ENCODE assay signal across 12 cellular contexts in genomic region chr1:39434797-39435395, GRCh38. TPM values are rescaled to one million over a fixed set of nuclear protein-coding genes. Genes with fewer than 3 reads are reported as not detected.
DNase-seq lines count a peak whose midpoint lies in the region; ATAC-seq and TF ChIP-seq lines count a peak whose summit lies in the region.
"Had no signal": no experiment of that assay in that cellular context is flagged by ENCODE, and none has a peak within 500 bp of the region (broad histone marks: within the 10 kb centered on the region; RNA-seq: fewer than 3 reads in every experiment).

No MANE protein-coding gene starts in this region.

- TF ChIP-seq CTCF in chondrocyte (IDR thresholded peaks at IDR 0.05): no peak

- no peak overlapping the region for H3K4me3 ChIP-seq in H7 (ENCODE audit: insufficient read depth, low read depth, low read length)

- peaks cover 86% of the 10 kb centered on the region for H3K36me3 Mint-ChIP-seq in activated T-cell treated with anti-CD3 and anti-CD28 coated beads, Interleukin-2, amount 50 U/mL, for 24 hours (ENCODE audit: low read depth)
- H3K36me3 Mint-ChIP-seq in chondrocyte (ENCODE audit: low read depth): peaks cover 45% of the 10 kb centered on the region
- H3K36me3 Mint-ChIP-seq in stimulated activated effector memory CD8-positive, alpha-beta T cell treated with anti-CD3 and anti-CD28 coated beads, Interleukin-12 subunit alpha, Interleukin-12 subunit beta, amount 100 ng/mL, for 72 hours: peaks cover 100% of the 10 kb centered on the region

- no peak for DNase-seq in activated T-cell treated with anti-CD3 and anti-CD28 coated beads, Interleukin-2, amount 50 U/mL, for 24 hours
- DNase-seq in activated T-cell treated with anti-CD3 and anti-CD28 coated beads for 4 hours: no peak
- DNase-seq in chondrocyte (ENCODE audit: low spot score): no peak
- peak; percentile 93 for DNase-seq in kidney glomerular epithelial cell (lab: John Stamatoyannopoulos, UW)
- no peak for DNase-seq in stimulated activated effector memory CD8-positive, alpha-beta T cell treated with anti-CD3 and anti-CD28 coated beads, Interleukin-12 subunit alpha, Interleukin-12 subunit beta, amount 100 ng/mL, for 72 hours (ENCODE audit: low spot score in 2 of 2)
- no peak for DNase-seq in stimulated activated naive CD4-positive, alpha-beta T cell (lab: John Stamatoyannopoulos, UW)
- DNase-seq in H7: no peak
- DNase-seq: amniotic stem cell, T1000 had no signal

- ATAC-seq in stimulated activated effector memory CD8-positive, alpha-beta T cell treated with anti-CD3 and anti-CD28 coated beads, Interleukin-12 subunit alpha, Interleukin-12 subunit beta, amount 100 ng/mL, for 72 hours: no peak
- ATAC-seq in HG03135 (IDR thresholded peaks at IDR 0.05; ENCODE audit: unreplicated experiment): no peak

- H3K27me3 ChIP-seq in H7 (ENCODE audit: control insufficient read depth, insufficient read depth, low read length): no peaks in the 10 kb centered on the region

- no peak overlapping the region for H3K4me3 Mint-ChIP-seq in activated T-cell treated with anti-CD3 and anti-CD28 coated beads, Interleukin-2, amount 50 U/mL, for 24 hours
- H3K4me3 Mint-ChIP-seq in chondrocyte (ENCODE audit: unreplicated experiment): no peak overlapping the region
- no peak overlapping the region for H3K4me3 Mint-ChIP-seq in stimulated activated effector memory CD8-positive, alpha-beta T cell treated with anti-CD3 and anti-CD28 coated beads, Interleukin-12 subunit alpha, Interleukin-12 subunit beta, amount 100 ng/mL, for 72 hours

- H3K9me3 Mint-ChIP-seq in activated T-cell treated with anti-CD3 and anti-CD28 coated beads, Interleukin-2, amount 50 U/mL, for 24 hours: no peaks in the 10 kb centered on the region
- no peaks in the 10 kb centered on the region for H3K9me3 Mint-ChIP-seq in chondrocyte (ENCODE audit: low read depth)
- H3K9me3 Mint-ChIP-seq in stimulated activated effector memory CD8-positive, alpha-beta T cell treated with anti-CD3 and anti-CD28 coated beads, Interleukin-12 subunit alpha, Interleukin-12 subunit beta, amount 100 ng/mL, for 72 hours: no peaks in the 10 kb centered on the region

- peak overlapping the region; percentile 8 for H3K27ac Mint-ChIP-seq in activated T-cell treated with anti-CD3 and anti-CD28 coated beads, Interleukin-2, amount 50 U/mL, for 24 hours
- H3K27ac Mint-ChIP-seq in chondrocyte (ENCODE audit: unreplicated experiment): peak overlapping the region; percentile 73
- peak overlapping the region; percentile 7 for H3K27ac Mint-ChIP-seq in stimulated activated effector memory CD8-positive, alpha-beta T cell treated with anti-CD3 and anti-CD28 coated beads, Interleukin-12 subunit alpha, Interleukin-12 subunit beta, amount 100 ng/mL, for 72 hours

- no peaks in the 10 kb centered on the region for H3K27me3 Mint-ChIP-seq in activated T-cell treated with anti-CD3 and anti-CD28 coated beads, Interleukin-2, amount 50 U/mL, for 24 hours
- no peaks in the 10 kb centered on the region for H3K27me3 Mint-ChIP-seq in chondrocyte (ENCODE audit: low read depth)

- H3K4me1 Mint-ChIP-seq in activated T-cell treated with anti-CD3 and anti-CD28 coated beads, Interleukin-2, amount 50 U/mL, for 24 hours (ENCODE audit: low read depth): peaks cover 10% of the 10 kb centered on the region
- peaks cover 41% of the 10 kb centered on the region for H3K4me1 Mint-ChIP-seq in chondrocyte (ENCODE audit: low read depth)
- peaks cover 15% of the 10 kb centered on the region for H3K4me1 Mint-ChIP-seq in stimulated activated effector memory CD8-positive, alpha-beta T cell treated with anti-CD3 and anti-CD28 coated beads, Interleukin-12 subunit alpha, Interleukin-12 subunit beta, amount 100 ng/mL, for 72 hours

- H3K36me3 ChIP-seq in H7 (replicated peaks; ENCODE audit: control insufficient read depth, insufficient read depth, low read length): peaks cover 48% of the 10 kb centered on the region

RNA-seq across cellular contexts. Expression of gene BMP8A, which starts 56.5 kb away (rescaled TPM):
- total RNA-seq in chondrocyte: 0.12 TPM in 1 of 3 replicates, not detected in the others
- 0.07 and 0.81 TPM in 2 replicates for total RNA-seq in H7 (2014; rRNA removed; shearing (Covaris generic))
- total RNA-seq: H4, NCI-H460 had no signal

Comparison
In these comparisons a context has a peak if more than half of its experiments do, and no peak if none do; other contexts are left out.
1. H3K27ac Mint-ChIP-seq: peak in every context shown above with its lines; median percentile 73 in chondrocyte; 8 in activated T-cell treated with anti-CD3 and anti-CD28 coated beads, Interleukin-2, amount 50 U/mL, for 24 hours; 7 in stimulated activated effector memory CD8-positive, alpha-beta T cell treated with anti-CD3 and anti-CD28 coated beads, Interleukin-12 subunit alpha, Interleukin-12 subunit beta, amount 100 ng/mL, for 72 hours.